ENCODE assay signal across 23 cellular contexts in genomic region chr6:132135409-132135808, GRCh38.
"Had no signal": no experiment of that assay in that cellular context is flagged by ENCODE, and none has a peak within 500 bp of the region (broad histone marks: within the 10 kb centered on the region; RNA-seq: fewer than 3 reads in every experiment).

No MANE protein-coding gene starts in this region.

- H3K4me1 ChIP-seq: psoas muscle, right lobe of liver had no signal

- FAIRE-seq: endometrium, kidney had no signal

- ATAC-seq: gastrocnemius medialis; left cardiac atrium; naive thymus-derived CD8-positive, alpha-beta T cell; psoas muscle; right lobe of liver had no signal

- H3K4me3 ChIP-seq: esophagus muscularis mucosa, gastrocnemius medialis, left ventricle myocardium inferior, lung, psoas muscle, right lobe of liver, stomach, thoracic aorta had no signal

- H3K27ac ChIP-seq: epithelial cell of prostate, esophagus muscularis mucosa, gastrocnemius medialis, left ventricle myocardium inferior, neutrophil, psoas muscle, right lobe of liver, stomach, thoracic aorta had no signal

- H3K36me3 Mint-ChIP-seq: naive thymus-derived CD8-positive, alpha-beta T cell had no signal

- H3K27me3 ChIP-seq: esophagus muscularis mucosa, gastrocnemius medialis, neutrophil, right lobe of liver, stomach had no signal

- H3K9me3 ChIP-seq: esophagus muscularis mucosa, gastrocnemius medialis, left ventricle myocardium inferior, neutrophil, psoas muscle, right lobe of liver, stomach, thoracic aorta had no signal

- DNase-seq: cortex of kidney; effector memory CD4-positive, alpha-beta T cell; gastrocnemius medialis; glutamatergic neuron; kidney; left cardiac atrium; left ventricle myocardium inferior; mesendoderm; naive thymus-derived CD8-positive, alpha-beta T cell; psoas muscle; retina; right lobe of liver; stimulated activated CD4-positive, alpha-beta T cell treated with anti-CD3 and anti-CD28 coated beads, Interleukin-4, amount 100 ng/mL, for 24 hours; stimulated activated naive CD4-positive, alpha-beta T cell; stomach; substantia nigra; trophoblast cell had no signal

- H3K36me3 ChIP-seq: esophagus muscularis mucosa, gastrocnemius medialis, left ventricle myocardium inferior, neutrophil, right lobe of liver, stomach, thoracic aorta had no signal
